Comparison of ENCODE assay signal across 11 cellular contexts in the genomic region with DNA sequence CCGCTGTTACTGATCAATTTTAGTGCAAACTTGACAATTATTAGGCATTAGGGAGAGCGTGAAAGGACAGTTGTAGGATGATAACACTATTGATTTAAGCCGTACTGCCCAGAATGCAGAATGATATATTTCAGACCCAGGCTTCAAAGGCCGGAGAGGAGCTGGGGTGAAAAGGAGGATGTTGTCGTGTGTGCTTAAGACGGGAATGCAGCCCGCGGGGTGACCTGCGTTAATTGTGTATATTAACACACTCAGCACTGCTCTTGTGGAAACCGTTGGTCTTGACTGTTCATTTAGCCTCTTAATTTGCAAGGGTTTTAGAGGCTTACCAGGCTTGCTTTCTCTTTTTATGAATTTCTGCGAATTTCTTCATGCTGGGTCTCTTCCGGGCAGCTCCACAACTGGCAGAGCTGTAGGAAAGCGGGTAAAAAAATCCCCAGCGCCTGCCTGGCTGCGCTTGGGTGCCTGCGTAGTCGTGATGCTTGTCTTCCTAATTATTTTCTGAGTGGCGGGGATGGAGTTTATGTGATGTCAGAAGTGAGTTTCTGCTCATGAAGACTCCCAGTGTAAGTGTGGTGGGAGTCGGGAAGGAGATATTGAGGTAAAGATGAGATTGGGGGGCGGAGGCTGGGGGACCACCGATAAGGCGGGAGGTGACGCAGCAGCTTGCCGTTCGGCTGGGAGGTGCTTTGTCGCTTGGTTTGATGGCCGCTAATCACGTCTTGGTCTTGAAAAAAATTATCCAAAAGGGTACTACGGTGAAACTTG.
DNase-seq lines count a peak whose midpoint lies in the region.
"Had no signal": no experiment of that assay in that cellular context is flagged by ENCODE, and none has a peak within 500 bp of the region (broad histone marks: within the 10 kb centered on the region; RNA-seq: fewer than 3 reads in every experiment).

No MANE protein-coding gene starts in this region.

- H3K4me3 ChIP-seq in adipocyte (ENCODE audit: low read length), result peak overlapping the region; percentile 61
- H3K4me3 ChIP-seq in mesodermal cell (ENCODE audit: extremely low read depth, insufficient read depth, low read length, poor library complexity, severe bottlenecking), result no peak overlapping the region

- peaks cover 14% of the 10 kb centered on the region for H3K4me1 ChIP-seq in adipocyte (ENCODE audit: control insufficient read depth, insufficient read depth, low read length)
- H3K4me1 ChIP-seq in mesodermal cell (ENCODE audit: control insufficient read depth, insufficient read depth, low read length, poor library complexity, severe bottlenecking), result peaks cover 32% of the 10 kb centered on the region

- intact Hi-C loops in cardiac septum (cut with DNase I), result no loop called here

- 72 to 79% methylated on average over 24 to 26 of the region's 29 CpGs for WGBS in mesodermal cell (ENCODE audit: insufficient coverage in 2 of 2), 2 experiments

- H3K27me3 ChIP-seq in adipocyte (replicated peaks; ENCODE audit: control insufficient read depth, insufficient read depth, low read length), result peaks cover 10% of the 10 kb centered on the region
- H3K27me3 ChIP-seq: adrenal gland, upper lobe of left lung had no signal

- H3K27ac ChIP-seq in mesodermal cell (ENCODE audit: low read depth, low read length, severe bottlenecking), result peak overlapping the region; percentile 73
- H3K27ac ChIP-seq in substantia nigra (ENCODE audit: low read depth, low read length, poor library complexity, severe bottlenecking), result peak overlapping the region; percentile 12

- H3K36me3 ChIP-seq in adipocyte (ENCODE audit: control insufficient read depth, insufficient read depth, low read length, severe bottlenecking), result no peaks in the 10 kb centered on the region
- no peaks in the 10 kb centered on the region for H3K36me3 ChIP-seq in mesodermal cell (ENCODE audit: control insufficient read depth, insufficient read depth, low read length)
- H3K36me3 ChIP-seq: adrenal gland, upper lobe of left lung had no signal

- no peaks in the 10 kb centered on the region for H3K9me3 ChIP-seq in adipocyte (ENCODE audit: control insufficient read depth, low read length)
- H3K9me3 ChIP-seq in mesodermal cell (ENCODE audit: control insufficient read depth, low read length), result no peaks in the 10 kb centered on the region
- H3K9me3 ChIP-seq: adrenal gland, upper lobe of left lung had no signal

- H3K9ac ChIP-seq in adipocyte (ENCODE audit: low read length), result no peak overlapping the region

- DNase-seq in activated CD8-positive, alpha-beta memory T cell treated with anti-CD3 and anti-CD28 coated beads, Interleukin-2, amount 50 U/mL, for 48 hours, result peak; percentile 40
- DNase-seq in activated CD8-positive, alpha-beta memory T cell treated with anti-CD3 and anti-CD28 coated beads, Interleukin-2, amount 50 U/mL, for 4 hours, result no peak
- DNase-seq in adipocyte (ENCODE audit: low read depth), result no peak
- DNase-seq in substantia nigra (lab: John Stamatoyannopoulos, UW), result no peak
- no peak for DNase-seq in activated CD4-positive, alpha-beta T cell treated with anti-CD3 and anti-CD28 coated beads, Interleukin-2, amount 50 U/mL, for 1 hour
- no peak for DNase-seq in activated CD4-positive, alpha-beta T cell treated with anti-CD3 and anti-CD28 coated beads, Interleukin-2, amount 50 U/mL, for 4 hours
- DNase-seq in cardiac septum (ENCODE audit: low spot score), result no peak
- DNase-seq: ACHN, upper lobe of left lung had no signal
